1 cellular context compared by ENCODE assay signal in the genomic region with DNA sequence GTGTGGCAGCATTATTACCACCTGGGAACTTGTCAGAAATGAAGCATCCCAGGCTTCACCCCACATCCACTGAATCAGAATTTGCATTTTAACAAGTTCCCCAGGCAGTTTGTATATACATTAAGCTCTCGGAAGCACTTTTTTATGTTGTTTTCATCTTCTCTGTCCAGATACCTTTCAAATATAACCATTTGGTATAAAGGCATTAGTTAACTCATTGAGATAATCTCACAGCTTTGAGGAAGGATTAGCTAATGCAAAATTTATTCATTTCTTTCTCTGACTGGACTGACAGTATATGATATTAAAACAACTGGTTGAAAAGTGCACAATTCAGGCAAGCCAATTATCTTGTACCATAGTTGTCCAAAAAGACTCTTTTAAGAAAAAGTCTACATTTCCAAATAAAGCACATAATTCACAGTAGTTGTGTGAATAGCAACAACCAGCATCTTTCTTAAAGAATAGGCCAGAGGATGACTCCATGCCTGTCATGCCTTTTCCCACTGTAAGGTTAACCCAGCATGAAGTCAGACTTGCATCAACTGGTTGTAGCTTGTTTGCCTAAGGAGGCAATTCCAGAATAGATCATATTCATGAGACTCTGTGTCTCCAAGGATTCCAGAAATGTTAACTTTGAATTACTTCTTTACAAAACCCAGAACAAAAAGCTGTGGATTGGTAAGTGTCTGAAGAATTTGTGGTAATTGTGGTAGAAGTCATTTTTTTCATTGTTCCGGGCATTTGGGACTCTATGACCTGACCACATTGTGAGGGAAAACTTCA.
TF ChIP-seq lines count a peak whose summit lies in the region.

No MANE protein-coding gene starts in this region.

TF ChIP-seq in HepG2, 621 proteins besides CTCF, POLR2A, EP300 and RAD21:
- TF ChIP-seq ESRRA (CRISPR knock-in tag; IDR thresholded peaks at IDR 0.05; ENCODE audit: low read depth) (no peak), CBFB (CRISPR knock-in tag; IDR thresholded peaks at IDR 0.05) (no peak), NCOA5 (CRISPR knock-in tag; IDR thresholded peaks at IDR 0.05) (no peak)
- TF ChIP-seq, protein P1, sequence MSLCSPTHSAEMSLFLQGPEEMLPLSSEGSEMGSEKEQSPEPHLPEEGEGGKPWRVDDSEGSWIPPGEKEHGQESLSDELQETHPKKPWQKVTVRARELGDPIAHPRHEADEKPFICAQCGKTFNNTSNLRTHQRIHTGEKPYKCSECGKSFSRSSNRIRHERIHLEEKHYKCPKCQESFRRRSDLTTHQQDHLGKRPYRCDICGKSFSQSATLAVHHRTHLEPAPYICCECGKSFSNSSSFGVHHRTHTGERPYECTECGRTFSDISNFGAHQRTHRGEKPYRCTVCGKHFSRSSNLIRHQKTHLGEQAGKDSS (CRISPR knock-in tag; IDR thresholded peaks at IDR 0.05; ENCODE audit: borderline replicate concordance, low read depth) = no peak
TF ChIP-seq in HepG2: peak in this region for 0.
